Comparison of ENCODE assay signal across 1 cellular context in the genomic region with DNA sequence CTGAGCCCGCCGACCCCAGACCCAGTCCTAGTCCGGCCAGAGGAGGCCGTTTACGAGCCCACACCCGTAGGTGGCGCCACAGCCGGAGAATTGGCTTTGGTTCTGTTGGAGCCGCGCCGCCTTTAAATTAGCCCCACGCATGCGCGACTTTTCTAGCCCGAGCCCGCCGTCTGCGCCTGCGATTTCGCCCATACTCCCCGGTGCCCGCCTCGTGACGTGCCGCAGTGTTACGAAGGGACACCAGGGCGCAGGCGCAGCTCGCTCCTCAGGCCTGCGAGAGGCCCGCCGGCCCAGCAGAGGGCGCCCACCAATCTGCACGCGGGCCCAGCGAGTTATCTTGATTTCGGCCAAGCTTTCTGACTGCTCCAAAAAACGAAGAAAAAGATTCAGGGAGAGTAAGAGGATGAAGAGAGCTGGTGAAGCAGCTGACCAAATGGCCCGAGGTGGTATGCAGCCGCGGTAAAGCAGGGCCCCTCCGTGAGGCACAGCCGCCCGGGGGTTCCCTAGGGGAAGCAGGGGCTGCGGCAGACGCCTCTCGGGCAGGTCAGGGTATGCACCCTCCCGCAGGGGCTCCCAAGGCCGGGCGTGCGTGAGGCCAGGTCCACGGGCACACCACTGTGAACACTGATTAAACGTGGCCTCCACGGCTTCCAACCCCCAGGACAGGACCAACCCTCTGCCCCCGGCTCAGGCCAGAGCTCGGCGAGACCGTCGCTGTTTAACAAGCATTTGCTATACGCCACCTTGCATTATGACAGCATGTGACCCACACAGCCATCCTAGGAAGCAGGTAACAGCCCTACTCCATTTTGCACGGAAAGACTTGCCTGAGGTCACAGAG.
A peak's percentile ranks its signal among the peaks of the same experiment; 100 is the strongest.
TF ChIP-seq lines count a peak whose summit lies in the region.

No MANE protein-coding gene starts in this region.

TF ChIP-seq in HepG2, 621 proteins besides CTCF, POLR2A, EP300 and RAD21 (continued from another document and continues in another):
- TF ChIP-seq ZNF142 (CRISPR knock-in tag; IDR thresholded peaks at IDR 0.05) (peak; percentile 67; the same call in 1 of the 2 replicates), MXD1 (CRISPR knock-in tag; IDR thresholded peaks at IDR 0.05) (peak; percentile 53; the same call in 1 of the 2 replicates), HIVEP1 (CRISPR knock-in tag; IDR thresholded peaks at IDR 0.05) (peak; percentile 51; the same call in 1 of the 2 replicates), FOXK1 (CRISPR knock-in tag; IDR thresholded peaks at IDR 0.05; ENCODE audit: borderline replicate concordance, low read depth) (peak; percentile 19; the same call in 1 of the 2 replicates), ZNF282 (IDR thresholded peaks at IDR 0.05; ENCODE audit: partially characterized antibody) (no peak), TSC22D2 (CRISPR knock-in tag; IDR thresholded peaks at IDR 0.05; ENCODE audit: borderline replicate concordance) (0 out of 2 replicates have a peak, but pooled peaks have one; percentile 37), ZSCAN5A (CRISPR knock-in tag; IDR thresholded peaks at IDR 0.05; ENCODE audit: borderline replicate concordance) (peak; percentile 70; the same call in 1 of the 2 replicates), POLR2G (IDR thresholded peaks at IDR 0.05; ENCODE audit: low read depth, low read length) (peak; percentile 70), HOMEZ (CRISPR knock-in tag; IDR thresholded peaks at IDR 0.05; ENCODE audit: low read depth) (0 out of 2 replicates have a peak, but pooled peaks have one; percentile 41), ZNF891 (CRISPR knock-in tag; IDR thresholded peaks at IDR 0.05) (peak; percentile 91), ZNF614 (CRISPR knock-in tag; IDR thresholded peaks at IDR 0.05; ENCODE audit: borderline replicate concordance) (no peak), ZNF619 (CRISPR knock-in tag; IDR thresholded peaks at IDR 0.05) (0 out of 2 replicates have a peak, but pooled peaks have one; percentile 17), ZNF543 (CRISPR knock-in tag; IDR thresholded peaks at IDR 0.05) (0 out of 2 replicates have a peak, but pooled peaks have one; percentile 22), HES4 (CRISPR knock-in tag; IDR thresholded peaks at IDR 0.05; ENCODE audit: borderline replicate concordance) (peak; percentile 42; the same call in 1 of the 2 replicates), MNT (IDR thresholded peaks at IDR 0.05) (peak; percentile 25; the same call in 1 of the 2 replicates), CHCHD3 (CRISPR knock-in tag; IDR thresholded peaks at IDR 0.05) (no peak), MAX (IDR thresholded peaks at IDR 0.05) (peak; percentile 26; the same call in 1 of the 2 replicates), ZNF776 (CRISPR knock-in tag; IDR thresholded peaks at IDR 0.05) (peak; percentile 42), ZNF496 (CRISPR knock-in tag; IDR thresholded peaks at IDR 0.05; ENCODE audit: insufficient replicate concordance) (no peak), ZNF761 (CRISPR knock-in tag; conservative IDR thresholded peaks at IDR 0.05) (peak; percentile 69; the same call in 1 of the 2 replicates)
- TF ChIP-seq, protein P1, sequence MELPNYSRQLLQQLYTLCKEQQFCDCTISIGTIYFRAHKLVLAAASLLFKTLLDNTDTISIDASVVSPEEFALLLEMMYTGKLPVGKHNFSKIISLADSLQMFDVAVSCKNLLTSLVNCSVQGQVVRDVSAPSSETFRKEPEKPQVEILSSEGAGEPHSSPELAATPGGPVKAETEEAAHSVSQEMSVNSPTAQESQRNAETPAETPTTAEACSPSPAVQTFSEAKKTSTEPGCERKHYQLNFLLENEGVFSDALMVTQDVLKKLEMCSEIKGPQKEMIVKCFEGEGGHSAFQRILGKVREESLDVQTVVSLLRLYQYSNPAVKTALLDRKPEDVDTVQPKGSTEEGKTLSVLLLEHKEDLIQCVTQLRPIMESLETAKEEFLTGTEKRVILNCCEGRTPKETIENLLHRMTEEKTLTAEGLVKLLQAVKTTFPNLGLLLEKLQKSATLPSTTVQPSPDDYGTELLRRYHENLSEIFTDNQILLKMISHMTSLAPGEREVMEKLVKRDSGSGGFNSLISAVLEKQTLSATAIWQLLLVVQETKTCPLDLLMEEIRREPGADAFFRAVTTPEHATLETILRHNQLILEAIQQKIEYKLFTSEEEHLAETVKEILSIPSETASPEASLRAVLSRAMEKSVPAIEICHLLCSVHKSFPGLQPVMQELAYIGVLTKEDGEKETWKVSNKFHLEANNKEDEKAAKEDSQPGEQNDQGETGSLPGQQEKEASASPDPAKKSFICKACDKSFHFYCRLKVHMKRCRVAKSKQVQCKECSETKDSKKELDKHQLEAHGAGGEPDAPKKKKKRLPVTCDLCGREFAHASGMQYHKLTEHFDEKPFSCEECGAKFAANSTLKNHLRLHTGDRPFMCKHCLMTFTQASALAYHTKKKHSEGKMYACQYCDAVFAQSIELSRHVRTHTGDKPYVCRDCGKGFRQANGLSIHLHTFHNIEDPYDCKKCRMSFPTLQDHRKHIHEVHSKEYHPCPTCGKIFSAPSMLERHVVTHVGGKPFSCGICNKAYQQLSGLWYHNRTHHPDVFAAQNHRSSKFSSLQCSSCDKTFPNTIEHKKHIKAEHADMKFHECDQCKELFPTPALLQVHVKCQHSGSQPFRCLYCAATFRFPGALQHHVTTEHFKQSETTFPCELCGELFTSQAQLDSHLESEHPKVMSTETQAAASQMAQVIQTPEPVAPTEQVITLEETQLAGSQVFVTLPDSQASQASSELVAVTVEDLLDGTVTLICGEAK (IDR thresholded peaks at IDR 0.05), result no peak
- TF ChIP-seq, protein P1 (CRISPR knock-in tag; IDR thresholded peaks at IDR 0.05), result peak; percentile 54; the same call in 1 of the 2 replicates
- TF ChIP-seq, protein P2, sequence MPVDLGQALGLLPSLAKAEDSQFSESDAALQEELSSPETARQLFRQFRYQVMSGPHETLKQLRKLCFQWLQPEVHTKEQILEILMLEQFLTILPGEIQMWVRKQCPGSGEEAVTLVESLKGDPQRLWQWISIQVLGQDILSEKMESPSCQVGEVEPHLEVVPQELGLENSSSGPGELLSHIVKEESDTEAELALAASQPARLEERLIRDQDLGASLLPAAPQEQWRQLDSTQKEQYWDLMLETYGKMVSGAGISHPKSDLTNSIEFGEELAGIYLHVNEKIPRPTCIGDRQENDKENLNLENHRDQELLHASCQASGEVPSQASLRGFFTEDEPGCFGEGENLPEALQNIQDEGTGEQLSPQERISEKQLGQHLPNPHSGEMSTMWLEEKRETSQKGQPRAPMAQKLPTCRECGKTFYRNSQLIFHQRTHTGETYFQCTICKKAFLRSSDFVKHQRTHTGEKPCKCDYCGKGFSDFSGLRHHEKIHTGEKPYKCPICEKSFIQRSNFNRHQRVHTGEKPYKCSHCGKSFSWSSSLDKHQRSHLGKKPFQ (CRISPR knock-in tag; IDR thresholded peaks at IDR 0.05; ENCODE audit: insufficient replicate concordance), result peak; percentile 69
